ENCODE assay signal across 25 cellular contexts in the genomic region with DNA sequence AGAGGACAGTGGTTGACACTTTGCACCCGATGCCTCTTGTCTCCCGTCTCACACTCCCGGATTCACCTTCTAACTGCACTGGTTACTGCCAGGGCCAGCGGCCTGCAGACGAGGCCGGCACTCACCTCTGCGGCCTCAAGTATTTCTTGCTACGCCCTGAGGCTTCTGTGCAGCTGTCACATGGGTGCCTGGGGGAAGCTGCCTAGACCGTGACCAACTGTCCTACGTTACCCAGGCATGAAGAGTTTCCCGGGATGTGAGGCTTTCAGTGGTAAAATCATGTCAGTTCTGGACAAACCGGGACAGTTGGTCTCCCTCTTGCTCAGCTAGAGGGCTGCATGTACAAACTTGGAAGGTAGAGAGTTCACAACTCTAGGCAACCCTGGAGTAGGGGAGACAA.
"Had no signal": no experiment of that assay in that cellular context is flagged by ENCODE, and none has a peak within 500 bp of the region (broad histone marks: within the 10 kb centered on the region; RNA-seq: fewer than 3 reads in every experiment).

No MANE protein-coding gene starts in this region.

- H3K4me3 ChIP-seq: dorsolateral prefrontal cortex, esophagus squamous epithelium, heart right ventricle, lung, mucosa of descending colon, right lobe of liver, thoracic aorta, transverse colon, vagina had no signal

- H3K4me1 Mint-ChIP-seq: memory B cell; naive B cell; neural crest cell; stimulated activated naive B cell treated with anti-CD40 and anti-IgM and Interleukin-4, amounts not matched to agents 10 μg/mL and 1 μg/mL and 100 μg/mL, for 72 hours had no signal

- H3K4me1 ChIP-seq: esophagus squamous epithelium, heart right ventricle, parathyroid adenoma, right lobe of liver, transverse colon, vagina had no signal

- H3K36me3 ChIP-seq: esophagus squamous epithelium, heart right ventricle, right lobe of liver, thoracic aorta, transverse colon, vagina had no signal

- H3K4me3 Mint-ChIP-seq: memory B cell; naive B cell; natural killer cell treated with Interleukin-12 subunit alpha and Interleukin-12 subunit beta and Interleukin-15 and Interleukin-18, amount 100 ng/mL, for 72 hours; neural crest cell; stimulated activated naive B cell treated with anti-CD40 and anti-IgM and Interleukin-4, amounts not matched to agents 10 μg/mL and 1 μg/mL and 100 μg/mL, for 72 hours; stimulated activated naive CD8-positive, alpha-beta T cell treated with anti-CD3 and anti-CD28 coated beads, Interleukin-15, Interleukin-2, amounts not matched to agents 100 ng/mL and 50 ng/mL, for 24 hours had no signal

- DNase-seq: dorsolateral prefrontal cortex; effector CD4-positive, alpha-beta T cell; esophagus squamous epithelium; foreskin melanocyte; glutamatergic neuron; heart right ventricle; hippocampal formation; mucosa of descending colon; naive B cell; right lobe of liver; small intestine; stimulated activated CD4-positive, alpha-beta T cell treated with anti-CD3 and anti-CD28 coated beads, Interleukin-15, amount 100 ng/mL, for 24 hours; stimulated activated CD4-positive, alpha-beta T cell treated with anti-CD3 and anti-CD28 coated beads, Interleukin-2, amount 100 ng/mL, for 48 hours; stimulated activated naive B cell treated with anti-CD40 and anti-IgM and Interleukin-4, amounts not matched to agents 10 μg/mL and 1 μg/mL and 100 μg/mL, for 72 hours; transverse colon had no signal

- H3K27me3 ChIP-seq: esophagus squamous epithelium, right lobe of liver, transverse colon, vagina had no signal

- ATAC-seq: heart right ventricle; left lobe of liver; mucosa of descending colon; natural killer cell treated with Interleukin-12 subunit alpha and Interleukin-12 subunit beta and Interleukin-15 and Interleukin-18, amount 100 ng/mL, for 72 hours; right lobe of liver; stimulated activated naive B cell treated with anti-CD40 and anti-IgM and Interleukin-4, amounts not matched to agents 10 μg/mL and 1 μg/mL and 100 μg/mL, for 72 hours had no signal

- H3K27ac ChIP-seq: dorsolateral prefrontal cortex, esophagus squamous epithelium, heart right ventricle, parathyroid adenoma, right lobe of liver, thoracic aorta, transverse colon, vagina had no signal

- H3K36me3 Mint-ChIP-seq: memory B cell; natural killer cell treated with Interleukin-12 subunit alpha and Interleukin-12 subunit beta and Interleukin-15 and Interleukin-18, amount 100 ng/mL, for 72 hours; stimulated activated naive B cell treated with anti-CD40 and anti-IgM and Interleukin-4, amounts not matched to agents 10 μg/mL and 1 μg/mL and 100 μg/mL, for 72 hours had no signal

- H3K9me3 ChIP-seq: esophagus squamous epithelium, right lobe of liver, thoracic aorta, vagina had no signal

- H3K27me3 Mint-ChIP-seq: stimulated activated naive CD8-positive, alpha-beta T cell treated with anti-CD3 and anti-CD28 coated beads, Interleukin-15, Interleukin-2, amounts not matched to agents 100 ng/mL and 50 ng/mL, for 24 hours had no signal

- H3K9ac ChIP-seq: parathyroid adenoma had no signal

- H3K27ac Mint-ChIP-seq: memory B cell; naive B cell; natural killer cell treated with Interleukin-12 subunit alpha and Interleukin-12 subunit beta and Interleukin-15 and Interleukin-18, amount 100 ng/mL, for 72 hours; progenitor cell of endocrine pancreas; stimulated activated naive B cell treated with anti-CD40 and anti-IgM and Interleukin-4, amounts not matched to agents 10 μg/mL and 1 μg/mL and 100 μg/mL, for 72 hours; stimulated activated naive CD8-positive, alpha-beta T cell treated with anti-CD3 and anti-CD28 coated beads, Interleukin-15, Interleukin-2, amounts not matched to agents 100 ng/mL and 50 ng/mL, for 24 hours had no signal
